ENCODE assay signal across 1 cellular context in the genomic region with DNA sequence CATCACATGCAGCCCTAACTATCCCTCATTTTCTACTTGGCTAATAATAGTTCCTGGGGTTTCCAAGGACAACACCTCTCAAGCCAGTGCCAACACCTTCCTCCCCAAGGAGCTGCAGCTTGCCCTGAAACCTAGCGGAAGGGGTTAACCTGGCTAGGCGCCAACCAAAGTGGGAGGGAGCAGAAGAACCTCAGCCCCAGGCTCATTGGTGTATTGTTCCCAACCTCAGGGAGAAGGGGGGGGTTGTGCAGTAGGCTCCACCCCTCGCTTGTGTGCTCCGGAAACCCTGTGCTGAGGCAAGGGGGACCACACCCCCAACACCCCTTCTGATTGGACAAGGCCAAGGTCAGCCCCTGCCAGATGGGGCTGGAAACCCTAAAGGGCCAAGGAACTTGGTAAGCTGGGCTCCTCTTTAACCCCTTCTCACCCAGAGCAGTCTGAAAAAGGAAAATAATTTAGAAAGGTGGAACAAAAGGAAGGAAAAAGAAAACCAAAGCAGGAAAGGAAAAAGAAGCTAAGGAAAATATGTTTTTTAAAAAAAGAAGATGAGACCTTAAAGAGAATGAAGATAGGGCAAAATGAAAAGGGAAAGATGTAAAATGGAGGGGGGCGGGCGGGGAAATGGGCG.
TF ChIP-seq lines count a peak whose summit lies in the region.

No MANE protein-coding gene starts in this region.

TF ChIP-seq in HepG2, 621 proteins besides CTCF, POLR2A, EP300 and RAD21 (continued from another document and continues in another):
- TF ChIP-seq, protein P1, sequence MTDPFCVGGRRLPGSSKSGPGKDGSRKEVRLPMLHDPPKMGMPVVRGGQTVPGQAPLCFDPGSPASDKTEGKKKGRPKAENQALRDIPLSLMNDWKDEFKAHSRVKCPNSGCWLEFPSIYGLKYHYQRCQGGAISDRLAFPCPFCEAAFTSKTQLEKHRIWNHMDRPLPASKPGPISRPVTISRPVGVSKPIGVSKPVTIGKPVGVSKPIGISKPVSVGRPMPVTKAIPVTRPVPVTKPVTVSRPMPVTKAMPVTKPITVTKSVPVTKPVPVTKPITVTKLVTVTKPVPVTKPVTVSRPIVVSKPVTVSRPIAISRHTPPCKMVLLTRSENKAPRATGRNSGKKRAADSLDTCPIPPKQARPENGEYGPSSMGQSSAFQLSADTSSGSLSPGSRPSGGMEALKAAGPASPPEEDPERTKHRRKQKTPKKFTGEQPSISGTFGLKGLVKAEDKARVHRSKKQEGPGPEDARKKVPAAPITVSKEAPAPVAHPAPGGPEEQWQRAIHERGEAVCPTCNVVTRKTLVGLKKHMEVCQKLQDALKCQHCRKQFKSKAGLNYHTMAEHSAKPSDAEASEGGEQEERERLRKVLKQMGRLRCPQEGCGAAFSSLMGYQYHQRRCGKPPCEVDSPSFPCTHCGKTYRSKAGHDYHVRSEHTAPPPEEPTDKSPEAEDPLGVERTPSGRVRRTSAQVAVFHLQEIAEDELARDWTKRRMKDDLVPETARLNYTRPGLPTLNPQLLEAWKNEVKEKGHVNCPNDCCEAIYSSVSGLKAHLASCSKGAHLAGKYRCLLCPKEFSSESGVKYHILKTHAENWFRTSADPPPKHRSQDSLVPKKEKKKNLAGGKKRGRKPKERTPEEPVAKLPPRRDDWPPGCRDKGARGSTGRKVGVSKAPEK (CRISPR knock-in tag; IDR thresholded peaks at IDR 0.05; ENCODE audit: borderline replicate concordance) = no peak
- TF ChIP-seq, protein P2, sequence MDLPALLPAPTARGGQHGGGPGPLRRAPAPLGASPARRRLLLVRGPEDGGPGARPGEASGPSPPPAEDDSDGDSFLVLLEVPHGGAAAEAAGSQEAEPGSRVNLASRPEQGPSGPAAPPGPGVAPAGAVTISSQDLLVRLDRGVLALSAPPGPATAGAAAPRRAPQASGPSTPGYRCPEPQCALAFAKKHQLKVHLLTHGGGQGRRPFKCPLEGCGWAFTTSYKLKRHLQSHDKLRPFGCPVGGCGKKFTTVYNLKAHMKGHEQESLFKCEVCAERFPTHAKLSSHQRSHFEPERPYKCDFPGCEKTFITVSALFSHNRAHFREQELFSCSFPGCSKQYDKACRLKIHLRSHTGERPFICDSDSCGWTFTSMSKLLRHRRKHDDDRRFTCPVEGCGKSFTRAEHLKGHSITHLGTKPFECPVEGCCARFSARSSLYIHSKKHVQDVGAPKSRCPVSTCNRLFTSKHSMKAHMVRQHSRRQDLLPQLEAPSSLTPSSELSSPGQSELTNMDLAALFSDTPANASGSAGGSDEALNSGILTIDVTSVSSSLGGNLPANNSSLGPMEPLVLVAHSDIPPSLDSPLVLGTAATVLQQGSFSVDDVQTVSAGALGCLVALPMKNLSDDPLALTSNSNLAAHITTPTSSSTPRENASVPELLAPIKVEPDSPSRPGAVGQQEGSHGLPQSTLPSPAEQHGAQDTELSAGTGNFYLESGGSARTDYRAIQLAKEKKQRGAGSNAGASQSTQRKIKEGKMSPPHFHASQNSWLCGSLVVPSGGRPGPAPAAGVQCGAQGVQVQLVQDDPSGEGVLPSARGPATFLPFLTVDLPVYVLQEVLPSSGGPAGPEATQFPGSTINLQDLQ (CRISPR knock-in tag; IDR thresholded peaks at IDR 0.05) = peak; percentile 100
- no peak for TF ChIP-seq FOXM1 (CRISPR knock-in tag; IDR thresholded peaks at IDR 0.05)
- no peak for TF ChIP-seq SNRNP70 (IDR thresholded peaks at IDR 0.05; ENCODE audit: low read depth, low read length)
- TF ChIP-seq, protein P3, sequence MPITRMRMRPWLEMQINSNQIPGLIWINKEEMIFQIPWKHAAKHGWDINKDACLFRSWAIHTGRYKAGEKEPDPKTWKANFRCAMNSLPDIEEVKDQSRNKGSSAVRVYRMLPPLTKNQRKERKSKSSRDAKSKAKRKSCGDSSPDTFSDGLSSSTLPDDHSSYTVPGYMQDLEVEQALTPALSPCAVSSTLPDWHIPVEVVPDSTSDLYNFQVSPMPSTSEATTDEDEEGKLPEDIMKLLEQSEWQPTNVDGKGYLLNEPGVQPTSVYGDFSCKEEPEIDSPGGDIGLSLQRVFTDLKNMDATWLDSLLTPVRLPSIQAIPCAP (CRISPR knock-in tag; IDR thresholded peaks at IDR 0.05; ENCODE audit: low read depth) = no peak
- no peak for TF ChIP-seq ZNF773 (CRISPR knock-in tag; IDR thresholded peaks at IDR 0.05; ENCODE audit: borderline replicate concordance)
- no peak for TF ChIP-seq ZNF274 (CRISPR knock-in tag; IDR thresholded peaks at IDR 0.05)
- TF ChIP-seq, protein P4, sequence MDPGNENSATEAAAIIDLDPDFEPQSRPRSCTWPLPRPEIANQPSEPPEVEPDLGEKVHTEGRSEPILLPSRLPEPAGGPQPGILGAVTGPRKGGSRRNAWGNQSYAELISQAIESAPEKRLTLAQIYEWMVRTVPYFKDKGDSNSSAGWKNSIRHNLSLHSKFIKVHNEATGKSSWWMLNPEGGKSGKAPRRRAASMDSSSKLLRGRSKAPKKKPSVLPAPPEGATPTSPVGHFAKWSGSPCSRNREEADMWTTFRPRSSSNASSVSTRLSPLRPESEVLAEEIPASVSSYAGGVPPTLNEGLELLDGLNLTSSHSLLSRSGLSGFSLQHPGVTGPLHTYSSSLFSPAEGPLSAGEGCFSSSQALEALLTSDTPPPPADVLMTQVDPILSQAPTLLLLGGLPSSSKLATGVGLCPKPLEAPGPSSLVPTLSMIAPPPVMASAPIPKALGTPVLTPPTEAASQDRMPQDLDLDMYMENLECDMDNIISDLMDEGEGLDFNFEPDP (CRISPR knock-in tag; conservative IDR thresholded peaks at IDR 0.05) = no peak
- no peak for TF ChIP-seq FOXA1 (IDR thresholded peaks at IDR 0.05)
- TF ChIP-seq FOXA1 (CRISPR knock-in tag; IDR thresholded peaks at IDR 0.05) = peak; percentile 26; the same call in 1 of the 2 replicates
- peak; percentile 54; the same call in 1 of the 2 replicates for TF ChIP-seq NFKB2 (CRISPR knock-in tag; IDR thresholded peaks at IDR 0.05; ENCODE audit: borderline replicate concordance)
- TF ChIP-seq ZFP37 (CRISPR knock-in tag; IDR thresholded peaks at IDR 0.05; ENCODE audit: borderline replicate concordance) = 0 out of 2 replicates have a peak, but pooled peaks have one; percentile 34
- TF ChIP-seq, protein P5, sequence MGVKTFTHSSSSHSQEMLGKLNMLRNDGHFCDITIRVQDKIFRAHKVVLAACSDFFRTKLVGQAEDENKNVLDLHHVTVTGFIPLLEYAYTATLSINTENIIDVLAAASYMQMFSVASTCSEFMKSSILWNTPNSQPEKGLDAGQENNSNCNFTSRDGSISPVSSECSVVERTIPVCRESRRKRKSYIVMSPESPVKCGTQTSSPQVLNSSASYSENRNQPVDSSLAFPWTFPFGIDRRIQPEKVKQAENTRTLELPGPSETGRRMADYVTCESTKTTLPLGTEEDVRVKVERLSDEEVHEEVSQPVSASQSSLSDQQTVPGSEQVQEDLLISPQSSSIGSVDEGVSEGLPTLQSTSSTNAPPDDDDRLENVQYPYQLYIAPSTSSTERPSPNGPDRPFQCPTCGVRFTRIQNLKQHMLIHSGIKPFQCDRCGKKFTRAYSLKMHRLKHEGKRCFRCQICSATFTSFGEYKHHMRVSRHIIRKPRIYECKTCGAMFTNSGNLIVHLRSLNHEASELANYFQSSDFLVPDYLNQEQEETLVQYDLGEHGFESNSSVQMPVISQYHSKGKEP (CRISPR knock-in tag; IDR thresholded peaks at IDR 0.05) = no peak
- peak; percentile 86 for TF ChIP-seq PHF21A (CRISPR knock-in tag; IDR thresholded peaks at IDR 0.05)
- TF ChIP-seq NFYB (CRISPR knock-in tag; IDR thresholded peaks at IDR 0.05) = peak; percentile 83
- TF ChIP-seq, protein P6, sequence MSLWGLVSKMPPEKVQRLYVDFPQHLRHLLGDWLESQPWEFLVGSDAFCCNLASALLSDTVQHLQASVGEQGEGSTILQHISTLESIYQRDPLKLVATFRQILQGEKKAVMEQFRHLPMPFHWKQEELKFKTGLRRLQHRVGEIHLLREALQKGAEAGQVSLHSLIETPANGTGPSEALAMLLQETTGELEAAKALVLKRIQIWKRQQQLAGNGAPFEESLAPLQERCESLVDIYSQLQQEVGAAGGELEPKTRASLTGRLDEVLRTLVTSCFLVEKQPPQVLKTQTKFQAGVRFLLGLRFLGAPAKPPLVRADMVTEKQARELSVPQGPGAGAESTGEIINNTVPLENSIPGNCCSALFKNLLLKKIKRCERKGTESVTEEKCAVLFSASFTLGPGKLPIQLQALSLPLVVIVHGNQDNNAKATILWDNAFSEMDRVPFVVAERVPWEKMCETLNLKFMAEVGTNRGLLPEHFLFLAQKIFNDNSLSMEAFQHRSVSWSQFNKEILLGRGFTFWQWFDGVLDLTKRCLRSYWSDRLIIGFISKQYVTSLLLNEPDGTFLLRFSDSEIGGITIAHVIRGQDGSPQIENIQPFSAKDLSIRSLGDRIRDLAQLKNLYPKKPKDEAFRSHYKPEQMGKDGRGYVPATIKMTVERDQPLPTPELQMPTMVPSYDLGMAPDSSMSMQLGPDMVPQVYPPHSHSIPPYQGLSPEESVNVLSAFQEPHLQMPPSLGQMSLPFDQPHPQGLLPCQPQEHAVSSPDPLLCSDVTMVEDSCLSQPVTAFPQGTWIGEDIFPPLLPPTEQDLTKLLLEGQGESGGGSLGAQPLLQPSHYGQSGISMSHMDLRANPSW (CRISPR knock-in tag; IDR thresholded peaks at IDR 0.05; ENCODE audit: borderline replicate concordance) = 0 out of 2 replicates have a peak, but pooled peaks have one; percentile 36
- TF ChIP-seq, protein P7, sequence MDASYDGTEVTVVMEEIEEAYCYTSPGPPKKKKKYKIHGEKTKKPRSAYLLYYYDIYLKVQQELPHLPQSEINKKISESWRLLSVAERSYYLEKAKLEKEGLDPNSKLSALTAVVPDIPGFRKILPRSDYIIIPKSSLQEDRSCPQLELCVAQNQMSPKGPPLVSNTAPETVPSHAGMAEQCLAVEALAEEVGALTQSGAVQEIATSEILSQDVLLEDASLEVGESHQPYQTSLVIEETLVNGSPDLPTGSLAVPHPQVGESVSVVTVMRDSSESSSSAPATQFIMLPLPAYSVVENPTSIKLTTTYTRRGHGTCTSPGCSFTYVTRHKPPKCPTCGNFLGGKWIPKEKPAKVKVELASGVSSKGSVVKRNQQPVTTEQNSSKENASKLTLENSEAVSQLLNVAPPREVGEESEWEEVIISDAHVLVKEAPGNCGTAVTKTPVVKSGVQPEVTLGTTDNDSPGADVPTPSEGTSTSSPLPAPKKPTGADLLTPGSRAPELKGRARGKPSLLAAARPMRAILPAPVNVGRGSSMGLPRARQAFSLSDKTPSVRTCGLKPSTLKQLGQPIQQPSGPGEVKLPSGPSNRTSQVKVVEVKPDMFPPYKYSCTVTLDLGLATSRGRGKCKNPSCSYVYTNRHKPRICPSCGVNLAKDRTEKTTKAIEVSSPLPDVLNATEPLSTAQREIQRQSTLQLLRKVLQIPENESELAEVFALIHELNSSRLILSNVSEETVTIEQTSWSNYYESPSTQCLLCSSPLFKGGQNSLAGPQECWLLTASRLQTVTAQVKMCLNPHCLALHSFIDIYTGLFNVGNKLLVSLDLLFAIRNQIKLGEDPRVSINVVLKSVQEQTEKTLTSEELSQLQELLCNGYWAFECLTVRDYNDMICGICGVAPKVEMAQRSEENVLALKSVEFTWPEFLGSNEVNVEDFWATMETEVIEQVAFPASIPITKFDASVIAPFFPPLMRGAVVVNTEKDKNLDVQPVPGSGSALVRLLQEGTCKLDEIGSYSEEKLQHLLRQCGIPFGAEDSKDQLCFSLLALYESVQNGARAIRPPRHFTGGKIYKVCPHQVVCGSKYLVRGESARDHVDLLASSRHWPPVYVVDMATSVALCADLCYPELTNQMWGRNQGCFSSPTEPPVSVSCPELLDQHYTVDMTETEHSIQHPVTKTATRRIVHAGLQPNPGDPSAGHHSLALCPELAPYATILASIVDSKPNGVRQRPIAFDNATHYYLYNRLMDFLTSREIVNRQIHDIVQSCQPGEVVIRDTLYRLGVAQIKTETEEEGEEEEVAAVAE (CRISPR knock-in tag; IDR thresholded peaks at IDR 0.05; ENCODE audit: borderline replicate concordance) = peak; percentile 88; the same call in 1 of the 2 replicates
- TF ChIP-seq ZNF83 (CRISPR knock-in tag; IDR thresholded peaks at IDR 0.05; ENCODE audit: borderline replicate concordance) = no peak
- peak; percentile 81; the same call in 1 of the 2 replicates for TF ChIP-seq ZMYM4 (CRISPR knock-in tag; IDR thresholded peaks at IDR 0.05)
- TF ChIP-seq, protein P8, sequence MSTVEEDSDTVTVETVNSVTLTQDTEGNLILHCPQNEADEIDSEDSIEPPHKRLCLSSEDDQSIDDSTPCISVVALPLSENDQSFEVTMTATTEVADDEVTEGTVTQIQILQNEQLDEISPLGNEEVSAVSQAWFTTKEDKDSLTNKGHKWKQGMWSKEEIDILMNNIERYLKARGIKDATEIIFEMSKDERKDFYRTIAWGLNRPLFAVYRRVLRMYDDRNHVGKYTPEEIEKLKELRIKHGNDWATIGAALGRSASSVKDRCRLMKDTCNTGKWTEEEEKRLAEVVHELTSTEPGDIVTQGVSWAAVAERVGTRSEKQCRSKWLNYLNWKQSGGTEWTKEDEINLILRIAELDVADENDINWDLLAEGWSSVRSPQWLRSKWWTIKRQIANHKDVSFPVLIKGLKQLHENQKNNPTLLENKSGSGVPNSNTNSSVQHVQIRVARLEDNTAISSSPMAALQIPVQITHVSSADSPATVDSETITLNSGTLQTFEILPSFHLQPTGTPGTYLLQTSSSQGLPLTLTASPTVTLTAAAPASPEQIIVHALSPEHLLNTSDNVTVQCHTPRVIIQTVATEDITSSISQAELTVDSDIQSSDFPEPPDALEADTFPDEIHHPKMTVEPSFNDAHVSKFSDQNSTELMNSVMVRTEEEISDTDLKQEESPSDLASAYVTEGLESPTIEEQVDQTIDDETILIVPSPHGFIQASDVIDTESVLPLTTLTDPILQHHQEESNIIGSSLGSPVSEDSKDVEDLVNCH (CRISPR knock-in tag; IDR thresholded peaks at IDR 0.05) = no peak
- TF ChIP-seq MIXL1 (CRISPR knock-in tag; IDR thresholded peaks at IDR 0.05) = peak; percentile 53; the same call in 1 of the 2 replicates
- TF ChIP-seq YY1 (IDR thresholded peaks at IDR 0.05; ENCODE audit: insufficient read depth, insufficient replicate concordance, low read depth, low read length) = peak; percentile 64
- peak; percentile 72 for TF ChIP-seq HDAC1 (CRISPR knock-in tag; IDR thresholded peaks at IDR 0.05)
- TF ChIP-seq HOXA3 (CRISPR knock-in tag; IDR thresholded peaks at IDR 0.05) = peak; percentile 78
- TF ChIP-seq, protein P9, sequence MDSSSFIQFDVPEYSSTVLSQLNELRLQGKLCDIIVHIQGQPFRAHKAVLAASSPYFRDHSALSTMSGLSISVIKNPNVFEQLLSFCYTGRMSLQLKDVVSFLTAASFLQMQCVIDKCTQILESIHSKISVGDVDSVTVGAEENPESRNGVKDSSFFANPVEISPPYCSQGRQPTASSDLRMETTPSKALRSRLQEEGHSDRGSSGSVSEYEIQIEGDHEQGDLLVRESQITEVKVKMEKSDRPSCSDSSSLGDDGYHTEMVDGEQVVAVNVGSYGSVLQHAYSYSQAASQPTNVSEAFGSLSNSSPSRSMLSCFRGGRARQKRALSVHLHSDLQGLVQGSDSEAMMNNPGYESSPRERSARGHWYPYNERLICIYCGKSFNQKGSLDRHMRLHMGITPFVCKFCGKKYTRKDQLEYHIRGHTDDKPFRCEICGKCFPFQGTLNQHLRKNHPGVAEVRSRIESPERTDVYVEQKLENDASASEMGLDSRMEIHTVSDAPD (CRISPR knock-in tag; IDR thresholded peaks at IDR 0.05) = no peak
- TF ChIP-seq REPIN1 (CRISPR knock-in tag; IDR thresholded peaks at IDR 0.05; ENCODE audit: borderline replicate concordance, low read depth) = peak; percentile 61; the same call in 1 of the 2 replicates
- TF ChIP-seq ZNF777 (CRISPR knock-in tag; IDR thresholded peaks at IDR 0.05) = 0 out of 2 replicates have a peak, but pooled peaks have one; percentile 35
- TF ChIP-seq FOXK1 (CRISPR knock-in tag; IDR thresholded peaks at IDR 0.05; ENCODE audit: borderline replicate concordance, low read depth) = peak; percentile 65; the same call in 1 of the 2 replicates
- peak; percentile 34; the same call in 1 of the 2 replicates for TF ChIP-seq POLR2G (IDR thresholded peaks at IDR 0.05; ENCODE audit: low read depth, low read length)
- 0 out of 2 replicates have a peak, but pooled peaks have one; percentile 46 for TF ChIP-seq ARNT2 (CRISPR knock-in tag; IDR thresholded peaks at IDR 0.05; ENCODE audit: low read depth)
- TF ChIP-seq CHD4 (IDR thresholded peaks at IDR 0.05; ENCODE audit: borderline replicate concordance, low read length) = 0 out of 2 replicates have a peak, but pooled peaks have one; percentile 43
